22 cellular contexts compared by ENCODE assay signal in the genomic region with DNA sequence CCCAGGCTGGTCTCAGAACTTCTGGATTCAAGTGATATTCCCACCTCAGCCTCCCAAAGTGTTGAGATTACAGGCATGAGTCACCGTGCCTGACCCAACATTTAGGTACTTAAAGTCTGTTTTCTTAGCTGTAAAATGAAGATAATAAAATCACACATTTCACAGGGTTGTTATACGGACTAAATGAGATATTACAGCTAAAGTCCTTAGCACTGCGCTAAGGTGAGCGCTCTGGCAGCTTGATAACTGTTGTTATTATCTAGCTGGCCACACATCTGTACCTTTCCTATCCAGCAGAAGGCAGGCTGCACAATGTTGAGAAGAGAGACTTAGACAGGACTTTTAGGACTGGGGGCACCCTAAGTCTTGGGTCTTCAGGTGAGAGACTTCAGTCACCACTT. TPM values are rescaled to one million over a fixed set of nuclear protein-coding genes. Genes with fewer than 3 reads are reported as not detected.
DNase-seq lines count a peak whose midpoint lies in the region; ATAC-seq and TF ChIP-seq lines count a peak whose summit lies in the region.
"Had no signal": no experiment of that assay in that cellular context is flagged by ENCODE, and none has a peak within 500 bp of the region (broad histone marks: within the 10 kb centered on the region; RNA-seq: fewer than 3 reads in every experiment).

No MANE protein-coding gene starts in this region.

- in situ Hi-C loops in KBM-7 (cut with MboI; ENCODE audit: low pct_unique_long_range_greater_than_20kb, low sequenced_read_pairs): no loop called here

- H3K9me2 ChIP-seq in PC-9 (ENCODE audit: insufficient read depth): no peaks in the 10 kb centered on the region
- no peaks in the 10 kb centered on the region for H3K9me2 ChIP-seq in hepatocyte (replicated peaks; ENCODE audit: insufficient read depth)

- no peaks in the 10 kb centered on the region for H3K9me3 ChIP-seq in PC-9 (ENCODE audit: insufficient read depth, low read depth)
- H3K9me3 ChIP-seq in hepatocyte (ENCODE audit: low read depth): no peaks in the 10 kb centered on the region
- H3K9me3 ChIP-seq: adrenal gland, Caco-2, left lung had no signal

- H2AFZ ChIP-seq in PC-9 (no peak overlapping the region), hepatocyte (no peak overlapping the region)

- peak overlapping the region; percentile 99 for H3K27ac ChIP-seq in PC-9
- peak overlapping the region; percentile 84 for H3K27ac ChIP-seq in hepatocyte
- H3K27ac ChIP-seq: adrenal gland; BLaER1 treated with 17β-estradiol and CSF1 and Interleukin-3, amounts not matched to agents 10 nM and 100 nM; left lung had no signal

- intact Hi-C loops in PC-9 (cut with micrococcal nuclease; ENCODE audit: unreplicated experiment): loop anchor here (5.0 kb wide), 1 partner anchor 218 kb away; no protein-coding TSS in a partner anchor

- H3K27me3 ChIP-seq in PC-9 (ENCODE audit: insufficient read depth, low read depth) (no peaks in the 10 kb centered on the region), hepatocyte (no peaks in the 10 kb centered on the region)
- H3K27me3 ChIP-seq: adrenal gland; BLaER1 treated with 17β-estradiol and CSF1 and Interleukin-3, amounts not matched to agents 10 nM and 100 nM had no signal

- ATAC-seq in HG03175 (IDR thresholded peaks at IDR 0.05; ENCODE audit: unreplicated experiment): no peak
- ATAC-seq in stimulated activated naive B cell treated with anti-CD40 and anti-IgM and Interleukin-4, amounts not matched to agents 10 μg/mL and 1 μg/mL and 100 μg/mL, for 72 hours (replicated peaks): no peak
- ATAC-seq: activated T-cell treated with anti-CD3 and anti-CD28 coated beads, Interleukin-2, amount 50 U/mL, for 4 hours; esophagus mucosa; left lung had no signal

- peaks cover 22% of the 10 kb centered on the region for H3K79me2 ChIP-seq in PC-9 (ENCODE audit: low read depth)
- peaks cover 3% of the 10 kb centered on the region for H3K79me2 ChIP-seq in hepatocyte

- no peaks in the 10 kb centered on the region for H3K36me3 Mint-ChIP-seq in stimulated activated naive B cell treated with anti-CD40 and anti-IgM and Interleukin-4, amounts not matched to agents 10 μg/mL and 1 μg/mL and 100 μg/mL, for 72 hours
- H3K36me3 Mint-ChIP-seq: mesothelial cell of epicardium had no signal

- H3K4me1 Mint-ChIP-seq in stimulated activated naive B cell treated with anti-CD40 and anti-IgM and Interleukin-4, amounts not matched to agents 10 μg/mL and 1 μg/mL and 100 μg/mL, for 72 hours: peaks cover 9 to 20% of the 10 kb centered on the region in 2 donors

- H3K4me2 ChIP-seq in PC-9 (0 out of 2 replicates have a peak overlapping the region, but pooled peaks have one; percentile 14), hepatocyte (no peak overlapping the region)
- H3K4me2 ChIP-seq: BLaER1 treated with 17β-estradiol and CSF1 and Interleukin-3, amounts not matched to agents 10 nM and 100 nM had no signal

- no peaks in the 10 kb centered on the region for H3K36me3 ChIP-seq in PC-9 (ENCODE audit: low read depth)
- no peaks in the 10 kb centered on the region for H3K36me3 ChIP-seq in hepatocyte (replicated peaks; ENCODE audit: insufficient read depth, low read depth)
- H3K36me3 ChIP-seq: adrenal gland; BLaER1 treated with 17β-estradiol and CSF1 and Interleukin-3, amounts not matched to agents 10 nM and 100 nM; left lung had no signal

- H3K4me1 ChIP-seq in PC-9 (replicated peaks; ENCODE audit: insufficient read depth) (peaks cover 75% of the 10 kb centered on the region), hepatocyte (ENCODE audit: insufficient read depth) (peaks cover 13% of the 10 kb centered on the region)
- H3K4me1 ChIP-seq: left lung had no signal

- H3F3A ChIP-seq in PC-9 (ENCODE audit: insufficient read depth, low read depth): peaks cover 49% of the 10 kb centered on the region

- DNase-seq in EH (ENCODE audit: low read depth) (peak; percentile 22), PC-9 (no peak), hepatocyte (ENCODE audit: low spot score) (peak; percentile 37), renal cortical epithelial cell (ENCODE audit: low read depth) (peak; percentile 47), NCI-H146 treated with DMSO at 0.1 percent for 48 hours (lab: John Stamatoyannopoulos, UW; ENCODE audit: unreplicated experiment) (no peak), KBM-7 (no peak)
- no peak for DNase-seq in stimulated activated naive B cell treated with anti-CD40 and anti-IgM and Interleukin-4, amounts not matched to agents 10 μg/mL and 1 μg/mL and 100 μg/mL, for 72 hours
- DNase-seq: activated T-cell treated with anti-CD3 and anti-CD28 coated beads, Interleukin-2, amount 50 U/mL, for 4 hours; Caco-2; cortex of kidney; foreskin melanocyte; left lung; NCI-H1436; NCI-H2107; NCI-H510A treated with DMSO at 0.1 percent for 48 hours; nephron progenitor cell; stimulated activated CD8-positive, alpha-beta memory T cell treated with anti-CD3 and anti-CD28 coated beads, Interleukin-4, amount 100 ng/mL, for 48 hours had no signal

- no peak overlapping the region for H3K4me3 ChIP-seq in PC-9
- no peak overlapping the region for H3K4me3 ChIP-seq in hepatocyte
- H3K4me3 ChIP-seq: adrenal gland; BLaER1 treated with 17β-estradiol and CSF1 and Interleukin-3, amounts not matched to agents 10 nM and 100 nM; left lung had no signal

- no TSS peak for BruUV-seq in PC-9 (replicated peaks; lab: Mats Ljungman, UMichigan)

- H4K20me1 ChIP-seq in PC-9 (ENCODE audit: insufficient read depth): no peaks in the 10 kb centered on the region
- H4K20me1 ChIP-seq in hepatocyte (ENCODE audit: insufficient read depth, poor library complexity, severe bottlenecking): no peaks in the 10 kb centered on the region
- H4K20me1 ChIP-seq: BLaER1 treated with 17β-estradiol and CSF1 and Interleukin-3, amounts not matched to agents 10 nM and 100 nM had no signal

- CTCF ChIA-PET in PC-9 (lab: Charles Lee): no interaction called here

- POLR2A ChIA-PET in PC-9 (lab: Charles Lee; ENCODE audit: unreplicated experiment): no interaction called here

- peaks cover 4 to 6% of the 10 kb centered on the region in 2 donors for H3K27me3 Mint-ChIP-seq in stimulated activated naive B cell treated with anti-CD40 and anti-IgM and Interleukin-4, amounts not matched to agents 10 μg/mL and 1 μg/mL and 100 μg/mL, for 72 hours

- 60% methylated on average over 4 of the region's 4 CpGs for WGBS in hepatocyte (ENCODE audit: low lambda C conversion rate, missing lambda C conversion rate)

- H3K4me3 Mint-ChIP-seq in stimulated activated naive B cell treated with anti-CD40 and anti-IgM and Interleukin-4, amounts not matched to agents 10 μg/mL and 1 μg/mL and 100 μg/mL, for 72 hours: no peak overlapping the region
- H3K4me3 Mint-ChIP-seq: activated T-cell treated with anti-CD3 and anti-CD28 coated beads, Interleukin-2, amount 50 U/mL, for 4 hours; mesothelial cell of epicardium; nephron progenitor cell had no signal

- no peaks in the 10 kb centered on the region for H3K9me3 Mint-ChIP-seq in stimulated activated naive B cell treated with anti-CD40 and anti-IgM and Interleukin-4, amounts not matched to agents 10 μg/mL and 1 μg/mL and 100 μg/mL, for 72 hours
- H3K9me3 Mint-ChIP-seq: activated T-cell treated with anti-CD3 and anti-CD28 coated beads, Interleukin-2, amount 50 U/mL, for 4 hours; mesothelial cell of epicardium; nephron progenitor cell had no signal

- H3K27ac Mint-ChIP-seq in stimulated activated naive B cell treated with anti-CD40 and anti-IgM and Interleukin-4, amounts not matched to agents 10 μg/mL and 1 μg/mL and 100 μg/mL, for 72 hours: no peak overlapping the region
- H3K27ac Mint-ChIP-seq: mesothelial cell of epicardium, nephron progenitor cell had no signal

- TF ChIP-seq CTCF in PC-9 (conservative IDR thresholded peaks at IDR 0.05) (no peak), hepatocyte (IDR thresholded peaks at IDR 0.05; ENCODE audit: poor library complexity) (peak; percentile 18)

RNA-seq across cellular contexts. Expression of gene LIPH, which starts 2.7 kb away (rescaled TPM):
- total RNA-seq in PC-9 (2021): 38.4 and 44.7 TPM in 2 replicates
- total RNA-seq in hepatocyte: 10.7 and 442 TPM in 2 replicates
- polyA plus RNA-seq in hepatocyte: 4.9 and 7.5 TPM in 2 replicates
- total RNA-seq in renal cortical epithelial cell: 9.6 and 10.9 TPM in 2 replicates

RNA-seq across cellular contexts. Expression of gene SENP2, which starts 31.0 kb away (rescaled TPM):
- 66.5 and 89.5 TPM in 2 replicates for total RNA-seq in PC-9 (2021)
- 34.8 and 35.2 TPM in 2 replicates for total RNA-seq in hepatocyte
- 18.0 and 29.3 TPM in 2 replicates for polyA plus RNA-seq in hepatocyte
- 31.6 and 36.2 TPM in 2 replicates for total RNA-seq in renal cortical epithelial cell

RNA-seq across cellular contexts. Expression of gene TMEM41A, which starts 56.3 kb away (rescaled TPM):
- 37.2 and 54.1 TPM in 2 replicates for total RNA-seq in PC-9 (2021)
- 43.4 and 44.2 TPM in 2 replicates for total RNA-seq in hepatocyte
- 54.3 and 62.4 TPM in 2 replicates for polyA plus RNA-seq in hepatocyte
- total RNA-seq in renal cortical epithelial cell: 15.5 and 19.3 TPM in 2 replicates

Comparison
In these comparisons a context has a peak if more than half of its experiments do, and no peak if none do; other contexts are left out.
1. DNase-seq: peak in EH (single experiment), hepatocyte (single experiment) and renal cortical epithelial cell (single experiment); none in PC-9 (0 of 2), NCI-H146 treated with DMSO at 0.1 percent for 48 hours (single experiment), KBM-7 (single experiment) and stimulated activated naive B cell treated with anti-CD40 and anti-IgM and Interleukin-4, amounts not matched to agents 10 μg/mL and 1 μg/mL and 100 μg/mL, for 72 hours (single experiment).